Comparison of ENCODE assay signal across 17 cellular contexts in the genomic region with DNA sequence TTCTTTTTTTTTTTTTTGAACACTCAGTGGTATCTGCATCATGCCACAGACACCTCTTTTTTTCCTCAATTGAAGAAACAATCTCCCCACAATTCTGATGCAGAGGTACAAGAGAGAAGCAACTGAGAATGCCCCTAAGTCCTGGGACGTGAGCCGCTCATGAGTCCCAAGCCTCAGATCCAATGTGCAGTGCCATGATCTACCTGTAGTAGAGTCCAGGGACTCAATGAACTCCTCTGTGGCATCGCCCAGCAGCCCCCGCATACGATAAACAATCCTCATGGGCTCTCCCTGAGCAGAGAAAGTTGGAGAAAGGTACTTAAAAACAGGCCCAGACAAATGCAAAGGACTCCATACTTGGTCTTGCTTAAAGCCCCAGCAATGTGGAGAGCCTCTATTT.
A peak's percentile ranks its signal among the peaks of the same experiment; 100 is the strongest.
DNase-seq lines count a peak whose midpoint lies in the region; ATAC-seq, FAIRE-seq and TF ChIP-seq lines count a peak whose summit lies in the region.
"Had no signal": no experiment of that assay in that cellular context is flagged by ENCODE, and none has a peak within 500 bp of the region (broad histone marks: within the 10 kb centered on the region; RNA-seq: fewer than 3 reads in every experiment).

No MANE protein-coding gene starts in this region.

- H3K9me3 Mint-ChIP-seq in endothelial cell (ENCODE audit: unreplicated experiment), result no peaks in the 10 kb centered on the region
- H3K9me3 Mint-ChIP-seq in stimulated activated naive B cell treated with anti-CD40 and anti-IgM and Interleukin-4, amounts not matched to agents 10 μg/mL and 1 μg/mL and 100 μg/mL, for 72 hours, result no peaks in the 10 kb centered on the region
- H3K9me3 Mint-ChIP-seq in activated CD4-positive, alpha-beta T cell treated with anti-CD3 and anti-CD28 coated beads, Interleukin-2, amount 10 ng/mL, durations not matched to agents 7 days and 5 days, result no peaks in the 10 kb centered on the region
- H3K9me3 Mint-ChIP-seq: CD4-positive, alpha-beta memory T cell had no signal

- in situ Hi-C loops in HepG2 (cut with HindIII; ENCODE audit: extremely low pct_ligation_motif_present, low pct_unique_long_range_greater_than_20kb), result no loop called here

- TF ChIP-seq POLR2A in HepG2 (IDR thresholded peaks at IDR 0.05; ENCODE audit: insufficient read depth in 1 of 2, low read depth in 2 of 2, low read length in 2 of 2) (no peak), right lobe of liver (IDR thresholded peaks at IDR 0.05) (no peak)

- no peak overlapping the region for H3K4me3 Mint-ChIP-seq in endothelial cell (ENCODE audit: unreplicated experiment)
- H3K4me3 Mint-ChIP-seq in stimulated activated naive B cell treated with anti-CD40 and anti-IgM and Interleukin-4, amounts not matched to agents 10 μg/mL and 1 μg/mL and 100 μg/mL, for 72 hours, result no peak overlapping the region
- H3K4me3 Mint-ChIP-seq in activated CD4-positive, alpha-beta T cell treated with anti-CD3 and anti-CD28 coated beads, Interleukin-2, amount 10 ng/mL, durations not matched to agents 7 days and 5 days, result no peak overlapping the region
- H3K4me3 Mint-ChIP-seq: CD4-positive, alpha-beta memory T cell had no signal

- 95% methylated on average over 5 of the region's 5 CpGs for WGBS in HepG2 (ENCODE audit: low lambda C conversion rate)
- 81% methylated on average over 2 of the region's 5 CpGs for WGBS in right lobe of liver (ENCODE audit: insufficient coverage, low coverage, low lambda C conversion rate, missing lambda C conversion rate)

- POLR2A ChIA-PET in HepG2 (lab: Yijun Ruan, JAX), result no interaction called here
- POLR2A ChIA-PET in activated CD4-positive, alpha-beta T cell treated with anti-CD3 and anti-CD28 coated beads, Interleukin-2, amount 10 ng/mL, durations not matched to agents 7 days and 5 days (lab: Charles Lee), result interaction anchor here (0.6 kb wide), 1 partner anchor 109 kb away, joined by 4 read pairs; no protein-coding TSS in a partner anchor

- ATAC-seq in HepG2 (peak; percentile 31; the same call in 1 of the 3 replicates), right lobe of liver (no peak)
- ATAC-seq in stimulated activated naive B cell treated with anti-CD40 and anti-IgM and Interleukin-4, amounts not matched to agents 10 μg/mL and 1 μg/mL and 100 μg/mL, for 72 hours (replicated peaks), result no peak

- no peak for TF ChIP-seq EP300 in HepG2 (IDR thresholded peaks at IDR 0.05; ENCODE audit: low read depth in 2 of 2, low read length in 2 of 2)
- no peak for TF ChIP-seq EP300 in HepG2 (CRISPR knock-in tag; IDR thresholded peaks at IDR 0.05; ENCODE audit: borderline replicate concordance)

- FAIRE-seq in HepG2 (lab: Jason Lieb, UNC), result no peak
- FAIRE-seq: G401.6, GM12892, H54 had no signal

- H2AFZ ChIP-seq in HepG2 (ENCODE audit: low read length), result no peak overlapping the region

- no peak for TF ChIP-seq CTCF in HepG2 (CRISPR knock-in tag; IDR thresholded peaks at IDR 0.05)
- TF ChIP-seq CTCF in right lobe of liver (IDR thresholded peaks at IDR 0.05), result no peak
- no peak for TF ChIP-seq CTCF in VCaP (conservative IDR thresholded peaks at IDR 0.05)
- TF ChIP-seq CTCF in endothelial cell (IDR thresholded peaks at IDR 0.05; ENCODE audit: unreplicated experiment), result no peak

- peaks cover 65% of the 10 kb centered on the region for H3K36me3 Mint-ChIP-seq in endothelial cell (ENCODE audit: low read depth, unreplicated experiment)
- H3K36me3 Mint-ChIP-seq in stimulated activated naive B cell treated with anti-CD40 and anti-IgM and Interleukin-4, amounts not matched to agents 10 μg/mL and 1 μg/mL and 100 μg/mL, for 72 hours, result peaks cover 43 to 67% of the 10 kb centered on the region in 2 donors
- peaks cover 65% of the 10 kb centered on the region for H3K36me3 Mint-ChIP-seq in activated CD4-positive, alpha-beta T cell treated with anti-CD3 and anti-CD28 coated beads, Interleukin-2, amount 10 ng/mL, durations not matched to agents 7 days and 5 days (ENCODE audit: low read depth)

- H3K9me3 ChIP-seq in HepG2 (ENCODE audit: low read length) (no peaks in the 10 kb centered on the region), right lobe of liver (no peaks in the 10 kb centered on the region)
- H3K9me3 ChIP-seq: HAP-1 had no signal

- no peaks in the 10 kb centered on the region for H4K20me1 ChIP-seq in HepG2 (ENCODE audit: insufficient read depth, low read length)

- H3K27ac ChIP-seq in HepG2 (ENCODE audit: extremely low read length, insufficient read depth, low read length) (no peak overlapping the region), right lobe of liver (no peak overlapping the region), VCaP (peak overlapping the region; percentile 20; the same call in 1 of the 2 replicates)

- no peak overlapping the region for H3K4me2 ChIP-seq in HepG2 (ENCODE audit: low read depth, low read length)

- CTCF ChIA-PET in HepG2 (lab: Yijun Ruan, JAX; ENCODE audit: low intra/inter-chr PET ratio, low total read pairs), result interaction anchor here (1.5 to 1.8 kb wide), 3 partner anchors 85 to 213 kb away, joined by 4 to 8 read pairs (median 7); no protein-coding TSS in a partner anchor
- CTCF ChIA-PET in activated CD4-positive, alpha-beta T cell treated with anti-CD3 and anti-CD28 coated beads, Interleukin-2, amount 10 ng/mL, durations not matched to agents 7 days and 5 days (lab: Charles Lee), result interaction anchor here (1.5 kb wide), 1 partner anchor 194 kb away, joined by 4 read pairs; a partner anchor contains a TSS

- peaks cover 56 to 100% of the 10 kb centered on the region in 2 experiments for H3K36me3 ChIP-seq in HepG2 (replicated peaks in 1 of 2; ENCODE audit: control insufficient read depth in 1 of 2, insufficient read depth in 2 of 2, low read length in 2 of 2)
- peaks cover 11 to 100% (median 55%) of the 10 kb centered on the region in 4 donors for H3K36me3 ChIP-seq in right lobe of liver

- H3K27ac Mint-ChIP-seq in endothelial cell (ENCODE audit: unreplicated experiment), result peak overlapping the region; percentile 17
- H3K27ac Mint-ChIP-seq in stimulated activated naive B cell treated with anti-CD40 and anti-IgM and Interleukin-4, amounts not matched to agents 10 μg/mL and 1 μg/mL and 100 μg/mL, for 72 hours, result peak overlapping the region; percentile 72
- H3K27ac Mint-ChIP-seq in activated CD4-positive, alpha-beta T cell treated with anti-CD3 and anti-CD28 coated beads, Interleukin-2, amount 10 ng/mL, durations not matched to agents 7 days and 5 days, result no peak overlapping the region

- DNase-seq in HepG2 (ENCODE audit: low spot score) (no peak), right lobe of liver (no peak), endothelial cell (ENCODE audit: low spot score) (no peak), NCI-H187 treated with DMSO at 0.1 percent for 48 hours (lab: John Stamatoyannopoulos, UW) (no peak), HPDE6-E6E7 (ENCODE audit: extremely low spot score) (no peak)
- no peak for DNase-seq in stimulated activated naive B cell treated with anti-CD40 and anti-IgM and Interleukin-4, amounts not matched to agents 10 μg/mL and 1 μg/mL and 100 μg/mL, for 72 hours
- DNase-seq in activated CD4-positive, alpha-beta T cell treated with anti-CD3 and anti-CD28 coated beads, Interleukin-2, amount 10 ng/mL, durations not matched to agents 7 days and 5 days, result no peak
- DNase-seq: COR-L47, DMS153, DND-41, GOT3 had no signal

- no peaks in the 10 kb centered on the region for H3K27me3 Mint-ChIP-seq in endothelial cell (ENCODE audit: unreplicated experiment)
- H3K27me3 Mint-ChIP-seq in stimulated activated naive B cell treated with anti-CD40 and anti-IgM and Interleukin-4, amounts not matched to agents 10 μg/mL and 1 μg/mL and 100 μg/mL, for 72 hours, result no peaks in the 10 kb centered on the region
- no peaks in the 10 kb centered on the region for H3K27me3 Mint-ChIP-seq in activated CD4-positive, alpha-beta T cell treated with anti-CD3 and anti-CD28 coated beads, Interleukin-2, amount 10 ng/mL, durations not matched to agents 7 days and 5 days
- H3K27me3 Mint-ChIP-seq: CD4-positive, alpha-beta memory T cell had no signal

- TF ChIP-seq RAD21 in HepG2 (CRISPR knock-in tag; IDR thresholded peaks at IDR 0.05), result no peak

- intact Hi-C loops in HepG2 (cut with micrococcal nuclease; ENCODE audit: unreplicated experiment) (loop anchor here (5.0 kb wide), 1 partner anchor 185 kb away; no protein-coding TSS in a partner anchor), right lobe of liver (cut with DNase I) (loop anchor here in 1 of 2 donors (10.0 kb wide), 1 partner anchor 182 kb away; no protein-coding TSS in a partner anchor)

- no peaks in the 10 kb centered on the region for H3K4me1 Mint-ChIP-seq in endothelial cell (ENCODE audit: unreplicated experiment)
- no peaks in the 10 kb centered on the region for H3K4me1 Mint-ChIP-seq in stimulated activated naive B cell treated with anti-CD40 and anti-IgM and Interleukin-4, amounts not matched to agents 10 μg/mL and 1 μg/mL and 100 μg/mL, for 72 hours
- no peaks in the 10 kb centered on the region for H3K4me1 Mint-ChIP-seq in activated CD4-positive, alpha-beta T cell treated with anti-CD3 and anti-CD28 coated beads, Interleukin-2, amount 10 ng/mL, durations not matched to agents 7 days and 5 days
- H3K4me1 Mint-ChIP-seq: CD4-positive, alpha-beta memory T cell had no signal

- H3K4me1 ChIP-seq in HepG2 (ENCODE audit: insufficient read depth, low read length) (no peaks in the 10 kb centered on the region), right lobe of liver (peaks cover 0 to 7% (median 2%) of the 10 kb centered on the region in 4 donors)

- H3K27me3 ChIP-seq in HepG2 (ENCODE audit: control insufficient read depth in 1 of 2, insufficient read depth in 2 of 2, low read length in 2 of 2), result no peaks in the 10 kb centered on the region
- H3K27me3 ChIP-seq in right lobe of liver, result no peaks in the 10 kb centered on the region

- no peaks in the 10 kb centered on the region for H3K79me2 ChIP-seq in HepG2 (ENCODE audit: insufficient read depth, low read length)

- H3K4me3 ChIP-seq in HepG2 (replicated peaks in 1 of 3; ENCODE audit: insufficient read depth in 1 of 3, low read depth in 2 of 3, low read length in 3 of 3) (no peak overlapping the region), right lobe of liver (no peak overlapping the region)
- H3K4me3 ChIP-seq: HAP-1 had no signal

- no TSS peak for BruUV-seq in HepG2 (replicated peaks; lab: Mats Ljungman, UMichigan)

- H3K9ac ChIP-seq in HepG2 (ENCODE audit: insufficient read depth, low read depth, low read length), result no peak overlapping the region

TF ChIP-seq in HepG2, 621 proteins besides CTCF, POLR2A, EP300 and RAD21:
- TF ChIP-seq HNF4A (CRISPR knock-in tag; IDR thresholded peaks at IDR 0.05) (no peak), MEIS1 (CRISPR knock-in tag; IDR thresholded peaks at IDR 0.05; ENCODE audit: borderline replicate concordance) (no peak), GATA4 (IDR thresholded peaks at IDR 0.05; ENCODE audit: borderline replicate concordance, low read depth) (no peak), ELF3 (CRISPR knock-in tag; IDR thresholded peaks at IDR 0.05) (no peak)
TF ChIP-seq in HepG2: peak in this region for 0.
